In genomic region chr2:70141754-70142589, GRCh38 we compare ENCODE assay signal across 1 cellular context.
A peak's percentile ranks its signal among the peaks of the same experiment; 100 is the strongest.
TF ChIP-seq lines count a peak whose summit lies in the region.

No MANE protein-coding gene starts in this region.

TF ChIP-seq in HepG2, 621 proteins besides CTCF, POLR2A, EP300 and RAD21 (continued from another document and continues in another):
- TF ChIP-seq, protein P1, sequence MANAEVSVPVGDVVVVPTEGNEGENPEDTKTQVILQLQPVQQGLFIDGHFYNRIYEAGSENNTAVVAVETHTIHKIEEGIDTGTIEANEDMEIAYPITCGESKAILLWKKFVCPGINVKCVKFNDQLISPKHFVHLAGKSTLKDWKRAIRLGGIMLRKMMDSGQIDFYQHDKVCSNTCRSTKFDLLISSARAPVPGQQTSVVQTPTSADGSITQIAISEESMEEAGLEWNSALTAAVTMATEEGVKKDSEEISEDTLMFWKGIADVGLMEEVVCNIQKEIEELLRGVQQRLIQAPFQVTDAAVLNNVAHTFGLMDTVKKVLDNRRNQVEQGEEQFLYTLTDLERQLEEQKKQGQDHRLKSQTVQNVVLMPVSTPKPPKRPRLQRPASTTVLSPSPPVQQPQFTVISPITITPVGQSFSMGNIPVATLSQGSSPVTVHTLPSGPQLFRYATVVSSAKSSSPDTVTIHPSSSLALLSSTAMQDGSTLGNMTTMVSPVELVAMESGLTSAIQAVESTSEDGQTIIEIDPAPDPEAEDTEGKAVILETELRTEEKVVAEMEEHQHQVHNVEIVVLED (CRISPR knock-in tag; IDR thresholded peaks at IDR 0.05; ENCODE audit: borderline replicate concordance) = no peak
- TF ChIP-seq HNRNPK (IDR thresholded peaks at IDR 0.05; ENCODE audit: low read depth, low read length, poor library complexity, severe bottlenecking) = peak; percentile 100
- TF ChIP-seq ZNF550 (CRISPR knock-in tag; IDR thresholded peaks at IDR 0.05; ENCODE audit: borderline replicate concordance) = no peak
- no peak; the same call in 1 of the 2 replicates for TF ChIP-seq GZF1 (CRISPR knock-in tag; IDR thresholded peaks at IDR 0.05)
- TF ChIP-seq BORCS8-MEF2B (CRISPR knock-in tag; IDR thresholded peaks at IDR 0.05) = no peak; the same call in 1 of the 2 replicates
- 0 out of 2 replicates have a peak, but pooled peaks have one; percentile 4 for TF ChIP-seq KMT2B (CRISPR knock-in tag; IDR thresholded peaks at IDR 0.05)
- TF ChIP-seq IKZF1 (IDR thresholded peaks at IDR 0.05) = no peak
- TF ChIP-seq, protein P2, sequence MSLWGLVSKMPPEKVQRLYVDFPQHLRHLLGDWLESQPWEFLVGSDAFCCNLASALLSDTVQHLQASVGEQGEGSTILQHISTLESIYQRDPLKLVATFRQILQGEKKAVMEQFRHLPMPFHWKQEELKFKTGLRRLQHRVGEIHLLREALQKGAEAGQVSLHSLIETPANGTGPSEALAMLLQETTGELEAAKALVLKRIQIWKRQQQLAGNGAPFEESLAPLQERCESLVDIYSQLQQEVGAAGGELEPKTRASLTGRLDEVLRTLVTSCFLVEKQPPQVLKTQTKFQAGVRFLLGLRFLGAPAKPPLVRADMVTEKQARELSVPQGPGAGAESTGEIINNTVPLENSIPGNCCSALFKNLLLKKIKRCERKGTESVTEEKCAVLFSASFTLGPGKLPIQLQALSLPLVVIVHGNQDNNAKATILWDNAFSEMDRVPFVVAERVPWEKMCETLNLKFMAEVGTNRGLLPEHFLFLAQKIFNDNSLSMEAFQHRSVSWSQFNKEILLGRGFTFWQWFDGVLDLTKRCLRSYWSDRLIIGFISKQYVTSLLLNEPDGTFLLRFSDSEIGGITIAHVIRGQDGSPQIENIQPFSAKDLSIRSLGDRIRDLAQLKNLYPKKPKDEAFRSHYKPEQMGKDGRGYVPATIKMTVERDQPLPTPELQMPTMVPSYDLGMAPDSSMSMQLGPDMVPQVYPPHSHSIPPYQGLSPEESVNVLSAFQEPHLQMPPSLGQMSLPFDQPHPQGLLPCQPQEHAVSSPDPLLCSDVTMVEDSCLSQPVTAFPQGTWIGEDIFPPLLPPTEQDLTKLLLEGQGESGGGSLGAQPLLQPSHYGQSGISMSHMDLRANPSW (CRISPR knock-in tag; IDR thresholded peaks at IDR 0.05; ENCODE audit: borderline replicate concordance) = no peak; the same call in 1 of the 2 replicates
- TF ChIP-seq, protein P3, sequence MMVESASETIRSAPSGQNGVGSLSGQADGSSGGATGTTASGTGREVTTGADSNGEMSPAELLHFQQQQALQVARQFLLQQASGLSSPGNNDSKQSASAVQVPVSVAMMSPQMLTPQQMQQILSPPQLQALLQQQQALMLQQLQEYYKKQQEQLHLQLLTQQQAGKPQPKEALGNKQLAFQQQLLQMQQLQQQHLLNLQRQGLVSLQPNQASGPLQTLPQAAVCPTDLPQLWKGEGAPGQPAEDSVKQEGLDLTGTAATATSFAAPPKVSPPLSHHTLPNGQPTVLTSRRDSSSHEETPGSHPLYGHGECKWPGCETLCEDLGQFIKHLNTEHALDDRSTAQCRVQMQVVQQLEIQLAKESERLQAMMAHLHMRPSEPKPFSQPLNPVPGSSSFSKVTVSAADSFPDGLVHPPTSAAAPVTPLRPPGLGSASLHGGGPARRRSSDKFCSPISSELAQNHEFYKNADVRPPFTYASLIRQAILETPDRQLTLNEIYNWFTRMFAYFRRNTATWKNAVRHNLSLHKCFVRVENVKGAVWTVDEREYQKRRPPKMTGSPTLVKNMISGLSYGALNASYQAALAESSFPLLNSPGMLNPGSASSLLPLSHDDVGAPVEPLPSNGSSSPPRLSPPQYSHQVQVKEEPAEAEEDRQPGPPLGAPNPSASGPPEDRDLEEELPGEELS (CRISPR knock-in tag; IDR thresholded peaks at IDR 0.05) = no peak; the same call in 1 of the 2 replicates
- no peak for TF ChIP-seq ELF4 (CRISPR knock-in tag; IDR thresholded peaks at IDR 0.05; ENCODE audit: borderline replicate concordance)
- no peak for TF ChIP-seq SMAD3 (CRISPR knock-in tag; IDR thresholded peaks at IDR 0.05)
- no peak for TF ChIP-seq SMAD1 (CRISPR knock-in tag; IDR thresholded peaks at IDR 0.05; ENCODE audit: borderline replicate concordance, low read depth)
- no peak for TF ChIP-seq KLF11 (CRISPR knock-in tag; IDR thresholded peaks at IDR 0.05)
- TF ChIP-seq HOXD1 (CRISPR knock-in tag; IDR thresholded peaks at IDR 0.05) = no peak
- TF ChIP-seq SOX5 (CRISPR knock-in tag; IDR thresholded peaks at IDR 0.05; ENCODE audit: borderline replicate concordance) = no peak
- no peak; the same call in 1 of the 2 replicates for TF ChIP-seq ZNF841 (CRISPR knock-in tag; IDR thresholded peaks at IDR 0.05; ENCODE audit: borderline replicate concordance)
- TF ChIP-seq ZSCAN30 (CRISPR knock-in tag; IDR thresholded peaks at IDR 0.05) = no peak; the same call in 1 of the 2 replicates
- no peak for TF ChIP-seq ZNF20 (CRISPR knock-in tag; IDR thresholded peaks at IDR 0.05)
- TF ChIP-seq IRF9 (CRISPR knock-in tag; IDR thresholded peaks at IDR 0.05; ENCODE audit: borderline replicate concordance) = peak; percentile 88; the same call in 1 of the 2 replicates
- TF ChIP-seq RELA (CRISPR knock-in tag; IDR thresholded peaks at IDR 0.05) = peak; percentile 26; the same call in 1 of the 2 replicates
- peak; percentile 91; the same call in 1 of the 2 replicates for TF ChIP-seq TEAD2 (CRISPR knock-in tag; IDR thresholded peaks at IDR 0.05)
- TF ChIP-seq EED (CRISPR knock-in tag; IDR thresholded peaks at IDR 0.05) = peak; percentile 70; the same call in 1 of the 2 replicates
- no peak for TF ChIP-seq NCOA1 (CRISPR knock-in tag; IDR thresholded peaks at IDR 0.05)
- TF ChIP-seq THRA (CRISPR knock-in tag; IDR thresholded peaks at IDR 0.05; ENCODE audit: borderline replicate concordance) = peak; percentile 24; the same call in 1 of the 2 replicates
- TF ChIP-seq HES4 (CRISPR knock-in tag; IDR thresholded peaks at IDR 0.05; ENCODE audit: borderline replicate concordance) = peak; percentile 86
- TF ChIP-seq RFXANK (CRISPR knock-in tag; IDR thresholded peaks at IDR 0.05) = no peak
- no peak for TF ChIP-seq SNRNP70 (IDR thresholded peaks at IDR 0.05; ENCODE audit: low read depth, low read length)
- TF ChIP-seq SNAI1 (CRISPR knock-in tag; IDR thresholded peaks at IDR 0.05; ENCODE audit: borderline replicate concordance) = no peak
- peak; percentile 91; the same call in 1 of the 2 replicates for TF ChIP-seq ZNF451 (CRISPR knock-in tag; IDR thresholded peaks at IDR 0.05)
- TF ChIP-seq, protein P4, sequence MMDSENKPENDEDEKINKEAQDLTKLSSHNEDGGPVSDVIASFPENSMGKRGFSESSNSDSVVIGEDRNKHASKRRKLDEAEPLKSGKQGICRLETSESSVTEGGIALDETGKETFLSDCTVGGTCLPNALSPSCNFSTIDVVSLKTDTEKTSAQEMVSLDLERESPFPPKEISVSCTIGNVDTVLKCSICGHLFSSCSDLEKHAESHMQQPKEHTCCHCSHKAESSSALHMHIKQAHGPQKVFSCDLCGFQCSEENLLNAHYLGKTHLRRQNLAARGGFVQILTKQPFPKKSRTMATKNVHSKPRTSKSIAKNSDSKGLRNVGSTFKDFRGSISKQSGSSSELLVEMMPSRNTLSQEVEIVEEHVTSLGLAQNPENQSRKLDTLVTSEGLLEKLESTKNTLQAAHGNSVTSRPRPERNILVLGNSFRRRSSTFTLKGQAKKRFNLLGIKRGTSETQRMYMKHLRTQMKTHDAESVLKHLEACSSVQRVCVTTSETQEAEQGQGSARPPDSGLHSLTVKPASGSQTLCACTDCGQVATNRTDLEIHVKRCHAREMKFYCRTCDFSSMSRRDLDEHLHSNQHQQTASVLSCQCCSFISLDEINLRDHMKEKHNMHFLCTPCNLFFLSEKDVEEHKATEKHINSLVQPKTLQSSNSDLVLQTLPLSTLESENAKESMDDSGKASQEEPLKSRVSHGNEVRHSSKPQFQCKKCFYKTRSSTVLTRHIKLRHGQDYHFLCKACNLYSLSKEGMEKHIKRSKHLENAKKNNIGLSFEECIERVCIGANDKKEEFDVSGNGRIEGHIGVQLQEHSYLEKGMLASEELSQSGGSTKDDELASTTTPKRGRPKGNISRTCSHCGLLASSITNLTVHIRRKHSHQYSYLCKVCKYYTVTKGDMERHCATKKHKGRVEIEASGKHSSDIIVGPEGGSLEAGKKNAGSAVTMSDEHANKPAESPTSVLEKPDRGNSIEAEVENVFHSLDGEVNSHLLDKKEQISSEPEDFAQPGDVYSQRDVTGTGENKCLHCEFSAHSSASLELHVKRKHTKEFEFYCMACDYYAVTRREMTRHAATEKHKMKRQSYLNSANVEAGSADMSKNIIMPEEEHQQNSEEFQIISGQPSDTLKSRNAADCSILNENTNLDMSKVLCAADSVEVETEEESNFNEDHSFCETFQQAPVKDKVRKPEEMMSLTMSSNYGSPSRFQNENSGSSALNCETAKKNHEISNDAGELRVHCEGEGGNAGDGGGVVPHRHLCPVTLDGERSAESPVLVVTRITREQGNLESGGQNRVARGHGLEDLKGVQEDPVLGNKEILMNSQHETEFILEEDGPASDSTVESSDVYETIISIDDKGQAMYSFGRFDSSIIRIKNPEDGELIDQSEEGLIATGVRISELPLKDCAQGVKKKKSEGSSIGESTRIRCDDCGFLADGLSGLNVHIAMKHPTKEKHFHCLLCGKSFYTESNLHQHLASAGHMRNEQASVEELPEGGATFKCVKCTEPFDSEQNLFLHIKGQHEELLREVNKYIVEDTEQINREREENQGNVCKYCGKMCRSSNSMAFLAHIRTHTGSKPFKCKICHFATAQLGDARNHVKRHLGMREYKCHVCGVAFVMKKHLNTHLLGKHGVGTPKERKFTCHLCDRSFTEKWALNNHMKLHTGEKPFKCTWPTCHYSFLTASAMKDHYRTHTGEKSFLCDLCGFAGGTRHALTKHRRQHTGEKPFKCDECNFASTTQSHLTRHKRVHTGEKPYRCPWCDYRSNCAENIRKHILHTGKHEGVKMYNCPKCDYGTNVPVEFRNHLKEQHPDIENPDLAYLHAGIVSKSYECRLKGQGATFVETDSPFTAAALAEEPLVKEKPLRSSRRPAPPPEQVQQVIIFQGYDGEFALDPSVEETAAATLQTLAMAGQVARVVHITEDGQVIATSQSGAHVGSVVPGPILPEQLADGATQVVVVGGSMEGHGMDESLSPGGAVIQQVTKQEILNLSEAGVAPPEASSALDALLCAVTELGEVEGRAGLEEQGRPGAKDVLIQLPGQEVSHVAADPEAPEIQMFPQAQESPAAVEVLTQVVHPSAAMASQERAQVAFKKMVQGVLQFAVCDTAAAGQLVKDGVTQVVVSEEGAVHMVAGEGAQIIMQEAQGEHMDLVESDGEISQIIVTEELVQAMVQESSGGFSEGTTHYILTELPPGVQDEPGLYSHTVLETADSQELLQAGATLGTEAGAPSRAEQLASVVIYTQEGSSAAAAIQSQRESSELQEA (CRISPR knock-in tag; IDR thresholded peaks at IDR 0.05; ENCODE audit: not compliant biosample characterization) = peak; percentile 91
- TF ChIP-seq MAFK (conservative IDR thresholded peaks at IDR 0.05 in 1 of 2, IDR thresholded peaks at IDR 0.05 in 1 of 2; ENCODE audit: low read length in 2 of 2) = peak; percentile 59 to 66
- TF ChIP-seq ZBTB1 (CRISPR knock-in tag; IDR thresholded peaks at IDR 0.05; ENCODE audit: borderline replicate concordance) = no peak; the same call in 1 of the 2 replicates
- peak; percentile 87 for TF ChIP-seq ZNF44 (CRISPR knock-in tag; IDR thresholded peaks at IDR 0.05)
- TF ChIP-seq ATF1 (CRISPR knock-in tag; IDR thresholded peaks at IDR 0.05) = no peak
- TF ChIP-seq TEF (CRISPR knock-in tag; IDR thresholded peaks at IDR 0.05) = peak; percentile 49; the same call in 1 of the 2 replicates
- no peak for TF ChIP-seq ZNF24 (IDR thresholded peaks at IDR 0.05)
- TF ChIP-seq, protein P5, sequence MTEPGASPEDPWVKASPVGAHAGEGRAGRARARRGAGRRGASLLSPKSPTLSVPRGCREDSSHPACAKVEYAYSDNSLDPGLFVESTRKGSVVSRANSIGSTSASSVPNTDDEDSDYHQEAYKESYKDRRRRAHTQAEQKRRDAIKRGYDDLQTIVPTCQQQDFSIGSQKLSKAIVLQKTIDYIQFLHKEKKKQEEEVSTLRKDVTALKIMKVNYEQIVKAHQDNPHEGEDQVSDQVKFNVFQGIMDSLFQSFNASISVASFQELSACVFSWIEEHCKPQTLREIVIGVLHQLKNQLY (CRISPR knock-in tag; IDR thresholded peaks at IDR 0.05) = no peak
- TF ChIP-seq ZNF326 (CRISPR knock-in tag; IDR thresholded peaks at IDR 0.05; ENCODE audit: borderline replicate concordance) = no peak
- TF ChIP-seq, protein P6, sequence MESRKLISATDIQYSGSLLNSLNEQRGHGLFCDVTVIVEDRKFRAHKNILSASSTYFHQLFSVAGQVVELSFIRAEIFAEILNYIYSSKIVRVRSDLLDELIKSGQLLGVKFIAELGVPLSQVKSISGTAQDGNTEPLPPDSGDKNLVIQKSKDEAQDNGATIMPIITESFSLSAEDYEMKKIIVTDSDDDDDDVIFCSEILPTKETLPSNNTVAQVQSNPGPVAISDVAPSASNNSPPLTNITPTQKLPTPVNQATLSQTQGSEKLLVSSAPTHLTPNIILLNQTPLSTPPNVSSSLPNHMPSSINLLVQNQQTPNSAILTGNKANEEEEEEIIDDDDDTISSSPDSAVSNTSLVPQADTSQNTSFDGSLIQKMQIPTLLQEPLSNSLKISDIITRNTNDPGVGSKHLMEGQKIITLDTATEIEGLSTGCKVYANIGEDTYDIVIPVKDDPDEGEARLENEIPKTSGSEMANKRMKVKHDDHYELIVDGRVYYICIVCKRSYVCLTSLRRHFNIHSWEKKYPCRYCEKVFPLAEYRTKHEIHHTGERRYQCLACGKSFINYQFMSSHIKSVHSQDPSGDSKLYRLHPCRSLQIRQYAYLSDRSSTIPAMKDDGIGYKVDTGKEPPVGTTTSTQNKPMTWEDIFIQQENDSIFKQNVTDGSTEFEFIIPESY (CRISPR knock-in tag; IDR thresholded peaks at IDR 0.05) = no peak
